Comparison of ENCODE assay signal across 8 cellular contexts in the genomic region with DNA sequence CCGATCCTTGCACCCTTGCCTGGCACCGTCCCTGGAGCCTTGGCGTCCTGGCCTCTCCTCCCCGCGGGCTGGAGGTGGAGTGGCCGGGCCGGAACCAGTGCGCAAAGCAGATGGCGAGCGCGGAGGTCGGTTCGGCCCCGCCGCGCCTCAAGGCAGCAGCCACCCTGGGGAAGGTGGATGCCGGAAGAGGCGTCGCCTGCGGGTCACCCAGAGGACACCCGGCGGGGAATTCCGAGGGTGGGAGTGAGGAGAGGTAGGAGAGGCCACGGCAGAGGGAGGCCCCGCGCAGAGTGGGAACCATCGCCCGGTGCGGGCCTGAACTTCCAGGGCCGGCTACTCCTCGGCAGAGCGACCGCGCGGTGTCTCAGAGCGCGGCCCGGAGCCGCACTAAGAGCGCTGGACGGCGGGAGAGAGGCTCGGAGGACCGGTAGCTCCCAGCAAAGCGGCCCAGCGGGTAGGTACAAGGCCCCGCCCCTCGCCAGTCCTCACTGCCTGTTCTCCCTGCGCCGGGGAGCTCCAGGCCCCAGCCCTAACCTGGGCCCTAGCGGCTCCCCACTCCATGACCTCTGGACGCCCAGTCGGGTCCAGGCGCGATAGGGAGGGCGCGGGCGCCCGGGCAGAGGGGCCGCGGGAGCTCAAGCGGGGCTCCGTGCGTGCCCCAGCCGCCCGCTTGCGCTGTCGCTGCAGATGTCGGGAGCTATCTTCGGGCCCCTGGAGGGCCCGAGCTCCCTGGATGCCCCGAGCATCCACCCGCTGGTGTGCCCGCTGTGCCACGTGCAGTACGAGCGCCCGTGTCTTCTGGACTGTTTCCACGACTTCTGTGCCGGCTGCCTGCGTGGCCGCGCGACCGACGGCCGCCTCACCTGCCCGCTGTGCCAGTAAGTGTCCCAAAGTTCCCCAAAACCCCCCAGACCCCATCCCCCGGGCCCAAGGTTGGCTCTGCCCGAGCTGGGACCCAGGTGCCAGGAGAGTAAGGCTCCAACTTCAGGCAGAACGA. TPM values are rescaled to one million over a fixed set of nuclear protein-coding genes. Genes with fewer than 3 reads are reported as not detected.
A peak's percentile ranks its signal among the peaks of the same experiment; 100 is the strongest.
DNase-seq lines count a peak whose midpoint lies in the region; ATAC-seq and TF ChIP-seq lines count a peak whose summit lies in the region.

Gene RNF207 (plus strand): TSS at position 271 of the 997 bp plus-strand sequence. CDS start 417 bp downstream, at position 688.

- CTCF ChIA-PET in activated B cell treated with CpG ODN at 0.5 μM for 24 hours (lab: Charles Lee) = interaction anchor here (1.2 kb wide), 2 partner anchors 39 to 40 kb away, joined by 3 read pairs; no protein-coding TSS in a partner anchor

- no peaks in the 10 kb centered on the region for H3K36me3 Mint-ChIP-seq in activated B cell treated with CpG ODN at 0.5 μM for 24 hours (ENCODE audit: low read depth)

- peaks cover 12% of the 10 kb centered on the region for H3K4me1 ChIP-seq in colonic mucosa

- WGBS in lower leg skin, 2 donors = 5 to 9% methylated on average over 45 to 57 of the region's 91 CpGs

- H3K27me3 Mint-ChIP-seq in activated B cell treated with CpG ODN at 0.5 μM for 24 hours = peaks cover 24% of the 10 kb centered on the region

- H3K4me1 Mint-ChIP-seq in activated B cell treated with CpG ODN at 0.5 μM for 24 hours = peaks cover 22% of the 10 kb centered on the region

- H3K36me3 ChIP-seq in colonic mucosa = no peaks in the 10 kb centered on the region

- no peak for TF ChIP-seq CTCF in activated B cell treated with CpG ODN at 0.5 μM for 24 hours (IDR thresholded peaks at IDR 0.05)
- TF ChIP-seq CTCF in colonic mucosa (IDR thresholded peaks at IDR 0.05) = no peak
- TF ChIP-seq CTCF in lower leg skin (IDR thresholded peaks at IDR 0.05) = no peak

- peak within 1 kb of the TSS; percentile 71 to 73 for H3K9ac ChIP-seq in colonic mucosa (ENCODE audit: low read depth in 2 of 2, low read length in 2 of 2)

- H3K27ac ChIP-seq in colonic mucosa = peak within 1 kb of the TSS; percentile 86

- H3K4me3 Mint-ChIP-seq in activated B cell treated with CpG ODN at 0.5 μM for 24 hours = peak within 1 kb of the TSS; percentile 71

- intact Hi-C loops in activated B cell treated with CpG ODN at 0.5 μM for 24 hours (cut with micrococcal nuclease) (no loop called here), colonic mucosa (cut with DNase I) (no loop called here), lower leg skin (cut with DNase I; ENCODE audit: low total_unique reads) (no loop called here)

- TF ChIP-seq POLR2A in lower leg skin (IDR thresholded peaks at IDR 0.05) = no peak

- H3K9me3 Mint-ChIP-seq in activated B cell treated with CpG ODN at 0.5 μM for 24 hours = no peaks in the 10 kb centered on the region

- DNase-seq in activated naive CD4-positive, alpha-beta T cell treated with Interleukin-2 at 50 U/mL for 16 hours = peak; percentile 84
- DNase-seq in activated naive CD4-positive, alpha-beta T cell (lab: John Stamatoyannopoulos, UW) = no peak
- peak; percentile 47 for DNase-seq in activated B cell treated with CpG ODN at 0.5 μM for 24 hours
- DNase-seq in colonic mucosa = peak; percentile 70
- DNase-seq in lower leg skin (ENCODE audit: low spot score in 2 of 2) = no peak
- DNase-seq in stimulated activated CD8-positive, alpha-beta memory T cell treated with anti-CD3 and anti-CD28 coated beads, Interleukin-12 subunit alpha, Interleukin-12 subunit beta, amount 100 ng/mL, for 1 hour (ENCODE audit: low read depth) = peak; percentile 37
- no peak for DNase-seq in NCI-H2107 (lab: John Stamatoyannopoulos, UW)

- H3K9me3 ChIP-seq in colonic mucosa = no peaks in the 10 kb centered on the region

- H3K4me3 ChIP-seq in colonic mucosa (peak within 1 kb of the TSS; percentile 65), lower leg skin (ENCODE audit: low read depth, poor library complexity, severe bottlenecking) (peak within 1 kb of the TSS; percentile 24)

- H3K27ac Mint-ChIP-seq in activated B cell treated with CpG ODN at 0.5 μM for 24 hours = no peak within 1 kb of the TSS

- H3K27me3 ChIP-seq in colonic mucosa = no peaks in the 10 kb centered on the region

- POLR2A ChIA-PET in activated B cell treated with CpG ODN at 0.5 μM for 24 hours (lab: Charles Lee) = interaction anchor here (1.0 kb wide), 1 partner anchor 30 kb away, joined by 3 read pairs; the partner anchor contains the start of gene ICMT

- ATAC-seq in HG03432 (IDR thresholded peaks at IDR 0.05; ENCODE audit: unreplicated experiment) = peak; percentile 64
- ATAC-seq in activated B cell treated with CpG ODN at 0.5 μM for 24 hours (ENCODE audit: low read depth) = peak; percentile 38

RNA-seq across cellular contexts. Expression of gene RNF207, which starts in this region (rescaled TPM):
- total RNA-seq in activated B cell treated with CpG ODN at 0.5 μM for 24 hours = 3.3 and 4.1 TPM in 2 replicates
- 10 to 100 TPM; 18.4 to 19.4 TPM for total RNA-seq in colonic mucosa
- total RNA-seq in lower leg skin = 10 to 100 TPM in 1 of 4 donors, 1 to 10 TPM in 3; 5.0 to 10.4 (median 7.7) TPM

Comparison
In these comparisons a context has a peak if more than half of its experiments do, and no peak if none do; other contexts are left out.
1. DNase-seq: peak in activated naive CD4-positive, alpha-beta T cell treated with Interleukin-2 at 50 U/mL for 16 hours (single experiment), activated B cell treated with CpG ODN at 0.5 μM for 24 hours (single experiment), colonic mucosa (single experiment) and stimulated activated CD8-positive, alpha-beta memory T cell treated with anti-CD3 and anti-CD28 coated beads, Interleukin-12 subunit alpha, Interleukin-12 subunit beta, amount 100 ng/mL, for 1 hour (single experiment); none in activated naive CD4-positive, alpha-beta T cell (0 of 4), lower leg skin (0 of 2) and NCI-H2107 (single experiment).